ENCODE assay signal across 8 cellular contexts in genomic region chr2:42342061-42342794, GRCh38. TPM values are rescaled to one million over a fixed set of nuclear protein-coding genes. Genes with fewer than 3 reads are reported as not detected.
DNase-seq lines count a peak whose midpoint lies in the region; ATAC-seq, FAIRE-seq and TF ChIP-seq lines count a peak whose summit lies in the region.

No MANE protein-coding gene starts in this region.

- peak; percentile 53 for ATAC-seq in HG03469 (IDR thresholded peaks at IDR 0.05; ENCODE audit: unreplicated experiment)
- ATAC-seq in GM12878: peak; percentile 69
- ATAC-seq in left lobe of liver: peak; percentile 69

- H3K9ac ChIP-seq in GM12878 (ENCODE audit: control insufficient read depth, insufficient read depth, low read length): no peak overlapping the region

- RAD21 ChIA-PET in GM12878 (lab: Charles Lee; ENCODE audit: unreplicated experiment): no interaction called here

- H3K79me2 ChIP-seq in GM12878 (ENCODE audit: control insufficient read depth, insufficient read depth, low read length): no peaks in the 10 kb centered on the region; the same call in 1 of the 2 replicates

- peaks cover 2 to 11% of the 10 kb centered on the region in 2 experiments for H3K36me3 ChIP-seq in GM12878 (ENCODE audit: control insufficient read depth in 2 of 2, insufficient read depth in 2 of 2, low read length in 1 of 2)

- H3K27ac ChIP-seq in GM12878 (ENCODE audit: control insufficient read depth, insufficient read depth): no peak overlapping the region; the same call in 1 of the 2 replicates

- in situ Hi-C loops in GM12878 (cut with MboI): no loop called here

- SMC1A ChIA-PET in GM12878 (lab: Charles Lee; ENCODE audit: uncharacterized antibody, unreplicated experiment): no interaction called here

- peak; percentile 89 for DNase-seq in ELF-1 (ENCODE audit: low read depth, low spot score)
- no peak for DNase-seq in GM12878 (ENCODE audit: low read depth, low spot score)
- DNase-seq in left lobe of liver (ENCODE audit: low spot score): no peak
- DNase-seq in ureter (ENCODE audit: low spot score): peak; percentile 82
- no peak for DNase-seq in NCI-H345 treated with DMSO at 0.1 percent for 48 hours (lab: John Stamatoyannopoulos, UW; ENCODE audit: unreplicated experiment)
- DNase-seq in NCI-H1436 (lab: John Stamatoyannopoulos, UW): no peak
- DNase-seq in germinal center (ENCODE audit: low spot score): no peak

- BruUV-seq in GM12878 (replicated peaks; lab: Mats Ljungman, UMichigan): no TSS peak

- FAIRE-seq in GM12878 (lab: Jason Lieb, UNC): no peak

- TF ChIP-seq CTCF in GM12878 (IDR thresholded peaks at IDR 0.05 in 2 of 3, conservative IDR thresholded peaks at IDR 0.05 in 1 of 3; ENCODE audit: control insufficient read depth in 2 of 3, extremely low read depth in 1 of 3, insufficient read depth in 1 of 3, low read depth in 3 of 3, low read length in 3 of 3): no peak

- POLR2A ChIA-PET in GM12878 (lab: Charles Lee): no interaction called here

- H3K4me3 ChIP-seq in GM12878: no peak overlapping the region

- no peak overlapping the region for H2AFZ ChIP-seq in GM12878 (ENCODE audit: control insufficient read depth, low read depth, low read length)

- H3K4me2 ChIP-seq in GM12878 (ENCODE audit: control insufficient read depth, insufficient read depth): no peak overlapping the region

- WGBS in GM12878 (ENCODE audit: insufficient coverage, insufficient replicate concordance, low lambda C conversion rate, missing lambda C conversion rate): 73% methylated on average over 8 of the region's 8 CpGs

- H3K4me1 ChIP-seq in GM12878 (ENCODE audit: control insufficient read depth, insufficient read depth, low read length): no peaks in the 10 kb centered on the region

- TF ChIP-seq POLR2A in GM12878 (IDR thresholded peaks at IDR 0.05; ENCODE audit: low read depth, low read length): no peak; the same call in 1 of the 2 replicates

- no peak for TF ChIP-seq RAD21 in GM12878 (IDR thresholded peaks at IDR 0.05; ENCODE audit: insufficient read depth, low read depth, low read length)

- no peak for TF ChIP-seq EP300 in GM12878 (IDR thresholded peaks at IDR 0.05; ENCODE audit: borderline replicate concordance in 1 of 2, control insufficient read depth in 1 of 2, low read depth in 2 of 2, low read length in 2 of 2)

- CTCF ChIA-PET in GM12878 (lab: Yijun Ruan, JAX): interaction anchor here (0.9 to 1.9 kb wide), 2 partner anchors 14 to 246 kb away, joined by 3 to 5 read pairs; no protein-coding TSS in a partner anchor

- H4K20me1 ChIP-seq in GM12878 (ENCODE audit: control insufficient read depth, insufficient read depth): no peaks in the 10 kb centered on the region

- no peaks in the 10 kb centered on the region for H3K27me3 ChIP-seq in GM12878 (replicated peaks in 1 of 2; ENCODE audit: control insufficient read depth in 2 of 2, insufficient read depth in 2 of 2, low read length in 1 of 2)

- H3K9me3 ChIP-seq in GM12878 (replicated peaks; ENCODE audit: control insufficient read depth, insufficient read depth, low read length): no peaks in the 10 kb centered on the region

- intact Hi-C loops in GM12878 (cut with micrococcal nuclease; ENCODE audit: unreplicated experiment): no loop called here

TF ChIP-seq in GM12878, 131 proteins besides CTCF, POLR2A, EP300 and RAD21:
- no peak for TF ChIP-seq ATF3 (IDR thresholded peaks at IDR 0.05; ENCODE audit: borderline replicate concordance, extremely low read depth, low read depth, low read length)
- TF ChIP-seq E4F1 (IDR thresholded peaks at IDR 0.05; ENCODE audit: borderline replicate concordance, partially characterized antibody): no peak
- no peak for TF ChIP-seq ZNF384 (IDR thresholded peaks at IDR 0.05; ENCODE audit: borderline replicate concordance, low read depth, low read length)

RNA-seq across cellular contexts. Expression of gene COX7A2L, which starts 18.8 kb away (rescaled TPM):
- total RNA-seq in GM12878 (2013; cell fraction: nucleolus; rRNA removed): 40.1 and 41.7 TPM in 2 replicates
- total RNA-seq in GM12878 (2014; rRNA removed) (173 and 205 TPM in 2 replicates), GM12878 (2014; rRNA removed; fragmentation: Illumina TruSeq; extraction: Trizol) (182 and 184 TPM in 2 replicates), GM12878 (2021) (134 and 138 TPM in 2 replicates), left lobe of liver (38.5 TPM), ureter (89.9 TPM)
- polyA plus RNA-seq in GM12878 (2011; ENCODE audit: low read depth): 245 TPM
- polyA plus RNA-seq in GM12878 (2011; rRNA removed) (253 and 294 TPM in 2 replicates), GM12878 (2014; fragmentation: Illumina TruSeq; extraction: Trizol) (226 and 246 TPM in 2 replicates), GM12878 (2014; fragmentation: Nextera tagmentation; extraction: Ambion mirVana) (100 to 1,000 TPM; 432 to 532 TPM), GM12878 (2014; rRNA removed) (156 and 169 TPM in 2 replicates), GM12878 (2016; fragmentation: Nextera tagmentation; extraction: Ambion mirVana) (100 to 1,000 TPM; 219 to 230 TPM)
- polyA plus RNA-seq in GM12878 (2011; cell fraction: cytosol; rRNA removed): 126 and 196 TPM in 2 replicates
- 70.5 and 73.1 TPM in 2 replicates for polyA plus RNA-seq in GM12878 (2011; cell fraction: nucleus; rRNA removed)
- 172 and 186 TPM in 2 replicates for polyA plus RNA-seq in GM12878 (2012)
- polyA minus RNA-seq in GM12878 (2011; rRNA and poly(A)+ RNA removed): 68.2 and 79.7 TPM in 2 replicates
- 23.1 and 32.0 TPM in 2 replicates for polyA minus RNA-seq in GM12878 (2011; cell fraction: cytosol; rRNA and poly(A)+ RNA removed)
- 15.2 and 19.4 TPM in 2 replicates for polyA minus RNA-seq in GM12878 (2011; cell fraction: nucleus; rRNA and poly(A)+ RNA removed)

Comparison
In these comparisons a context has a peak if more than half of its experiments do, and no peak if none do; other contexts are left out.
1. DNase-seq: peak in ELF-1 (single experiment) and ureter (single experiment); none in GM12878 (single experiment), left lobe of liver (single experiment), NCI-H345 treated with DMSO at 0.1 percent for 48 hours (single experiment), NCI-H1436 (single experiment) and germinal center (single experiment).
2. Peak in every context shown above with its lines, with median percentiles within 50 percentile points of each other: ATAC-seq.